ENCODE assay signal across 1 cellular context in genomic region chr14:34536951-34537676, GRCh38.
A peak's percentile ranks its signal among the peaks of the same experiment; 100 is the strongest.
TF ChIP-seq lines count a peak whose summit lies in the region.

No MANE protein-coding gene starts in this region.

TF ChIP-seq in HepG2, 621 proteins besides CTCF, POLR2A, EP300 and RAD21 (continued from another document):
- TF ChIP-seq ZNF574 (CRISPR knock-in tag; IDR thresholded peaks at IDR 0.05) = no peak
- TF ChIP-seq ZNF382 (CRISPR knock-in tag; IDR thresholded peaks at IDR 0.05; ENCODE audit: borderline replicate concordance) = no peak
- TF ChIP-seq ZNF710 (CRISPR knock-in tag; IDR thresholded peaks at IDR 0.05; ENCODE audit: borderline replicate concordance) = no peak
- 0 out of 2 replicates have a peak, but pooled peaks have one; percentile 10 for TF ChIP-seq KDM6A (CRISPR knock-in tag; IDR thresholded peaks at IDR 0.05; ENCODE audit: low read depth)
- TF ChIP-seq TEAD3 (CRISPR knock-in tag; optimal IDR thresholded peaks at IDR 0.05; ENCODE audit: borderline replicate concordance) = peak; percentile 66
